9 cellular contexts compared by ENCODE assay signal in genomic region chr11:74683279-74683871, GRCh38. TPM values are rescaled to one million over a fixed set of nuclear protein-coding genes. Genes with fewer than 3 reads are reported as not detected.
DNase-seq lines count a peak whose midpoint lies in the region; ATAC-seq lines count a peak whose summit lies in the region.
"Had no signal": no experiment of that assay in that cellular context is flagged by ENCODE, and none has a peak within 500 bp of the region (broad histone marks: within the 10 kb centered on the region; RNA-seq: fewer than 3 reads in every experiment).

No MANE protein-coding gene starts in this region.

- no peak overlapping the region for H3K27ac ChIP-seq in HUES48 (ENCODE audit: low read depth, low read length)
- peak overlapping the region; percentile 66 for H3K27ac ChIP-seq in stomach smooth muscle (ENCODE audit: low read length)
- H3K27ac ChIP-seq: KMS-11 had no signal

- H3K27me3 ChIP-seq in HUES48 (ENCODE audit: control insufficient read depth, insufficient read depth, low read length) (peaks cover 10% of the 10 kb centered on the region), stomach smooth muscle (ENCODE audit: control insufficient read depth in 1 of 2, insufficient read depth in 2 of 2, low read length in 2 of 2) (no peaks in the 10 kb centered on the region)

- ATAC-seq in GM19395 (IDR thresholded peaks at IDR 0.05; ENCODE audit: unreplicated experiment), result no peak

- H3K4me3 ChIP-seq in HUES48 (ENCODE audit: low read depth, low read length) (peak overlapping the region; percentile 52), stomach smooth muscle (ENCODE audit: low read length in 2 of 2) (peak overlapping the region; percentile 59 to 68)

- H3K9ac ChIP-seq in HUES48 (ENCODE audit: low read depth, low read length) (no peak overlapping the region; the same call in 1 of the 2 replicates), stomach smooth muscle (ENCODE audit: low read length in 2 of 2) (peak overlapping the region; percentile 66 to 72)
- H3K9ac ChIP-seq: KMS-11 had no signal

- H3K9me3 ChIP-seq in HUES48 (ENCODE audit: control insufficient read depth, insufficient read depth, low read length) (no peaks in the 10 kb centered on the region), stomach smooth muscle (ENCODE audit: control insufficient read depth in 2 of 2, low read length in 2 of 2) (peaks cover 0 to 5% of the 10 kb centered on the region in 2 donors)

- H3K4me1 ChIP-seq in HUES48 (ENCODE audit: control insufficient read depth, insufficient read depth, low read length), result no peaks in the 10 kb centered on the region; the same call in 1 of the 2 replicates
- peaks cover 49% of the 10 kb centered on the region for H3K4me1 ChIP-seq in stomach smooth muscle (ENCODE audit: control insufficient read depth, insufficient read depth, low read length)

- H3K36me3 ChIP-seq in HUES48 (ENCODE audit: control insufficient read depth, insufficient read depth, low read length) (no peaks in the 10 kb centered on the region), stomach smooth muscle (ENCODE audit: control insufficient read depth in 2 of 2, insufficient read depth in 2 of 2, low read length in 2 of 2) (no peaks in the 10 kb centered on the region)

- DNase-seq in dermis blood vessel endothelial cell, result peak; percentile 41
- DNase-seq in left kidney (ENCODE audit: low read depth, low spot score), result peak; percentile 75
- DNase-seq in KG1 (lab: John Stamatoyannopoulos, UW), result no peak
- DNase-seq in activated naive CD4-positive, alpha-beta T cell (lab: John Stamatoyannopoulos, UW), result no peak
- no peak for DNase-seq in GDM1 (lab: John Stamatoyannopoulos, UW)

RNA-seq across cellular contexts. Expression of gene CHRDL2, which starts 47.9 kb away (rescaled TPM):
- total RNA-seq in dermis blood vessel endothelial cell, result 1.9 TPM in 1 of 2 replicates, not detected in the other

Comparison
In these comparisons a context has a peak if more than half of its experiments do, and no peak if none do; other contexts are left out.
1. DNase-seq: peak in dermis blood vessel endothelial cell (single experiment) and left kidney (single experiment); none in KG1 (single experiment), activated naive CD4-positive, alpha-beta T cell (0 of 4) and GDM1 (single experiment).